ENCODE assay signal across 8 cellular contexts in the genomic region with DNA sequence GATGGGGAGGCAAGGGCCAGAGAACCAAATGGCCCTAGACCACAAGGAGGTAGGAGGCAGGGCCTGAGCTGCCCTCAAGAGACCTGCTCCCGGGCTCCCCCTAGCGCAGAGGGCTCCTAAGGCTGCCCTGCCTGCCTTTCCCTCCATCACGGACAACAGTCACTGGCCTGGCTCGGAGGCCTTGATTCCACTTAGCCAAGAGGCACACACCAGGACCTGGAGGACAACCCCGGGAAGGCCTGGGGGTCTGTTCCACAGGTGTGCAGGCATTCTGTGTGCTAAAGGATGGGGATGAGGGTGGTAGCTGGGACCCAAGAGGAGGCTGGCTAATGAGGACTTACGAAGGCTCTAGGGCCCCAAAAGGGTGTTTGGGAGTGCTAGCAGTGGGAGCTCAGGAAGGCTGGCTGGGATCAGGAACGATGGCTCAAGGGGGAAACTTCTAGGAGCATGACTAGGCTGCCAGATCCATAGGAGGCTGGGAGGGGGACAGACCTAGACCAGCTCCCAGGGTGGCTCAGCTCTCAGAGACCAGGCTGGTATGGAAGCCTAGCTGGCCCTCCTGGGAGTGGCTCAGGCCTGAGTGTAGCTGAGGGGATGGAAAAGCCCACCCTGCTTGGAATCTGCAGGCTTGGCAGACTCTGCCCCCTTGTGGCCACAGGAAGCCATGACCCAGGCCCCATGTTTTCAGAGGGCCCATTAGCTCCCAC. TPM values are rescaled to one million over a fixed set of nuclear protein-coding genes. Genes with fewer than 3 reads are reported as not detected.
A peak's percentile ranks its signal among the peaks of the same experiment; 100 is the strongest.
DNase-seq lines count a peak whose midpoint lies in the region; ATAC-seq and TF ChIP-seq lines count a peak whose summit lies in the region.

No MANE protein-coding gene starts in this region.

- H3K36me3 ChIP-seq in esophagus muscularis mucosa (peaks cover 0 to 12% (median 7%) of the 10 kb centered on the region in 4 donors), tibial nerve (peaks cover 0 to 21% (median 0%) of the 10 kb centered on the region in 3 donors)
- no peaks in the 10 kb centered on the region for H3K36me3 ChIP-seq in naive thymus-derived CD4-positive, alpha-beta T cell (ENCODE audit: control insufficient read depth in 2 of 3, insufficient read depth in 3 of 3, low read length in 3 of 3)

- intact Hi-C loops in esophagus muscularis mucosa (cut with DNase I) = loop anchor here (10.0 kb wide), 1 partner anchor 400 kb away; a partner anchor contains a TSS
- intact Hi-C loops in naive thymus-derived CD4-positive, alpha-beta T cell (cut with micrococcal nuclease) = loop anchor here (1.0 to 10.0 kb wide), 4 partner anchors 102 to 710 kb away; no protein-coding TSS in a partner anchor

- peak overlapping the region; percentile 93 for H3K27ac ChIP-seq in C4-2B
- H3K27ac ChIP-seq in esophagus muscularis mucosa (replicated peaks in 1 of 4) = peak overlapping the region; percentile 4 to 49 (median 32)
- no peak overlapping the region for H3K27ac ChIP-seq in naive thymus-derived CD4-positive, alpha-beta T cell (ENCODE audit: low read depth, low read length)
- H3K27ac ChIP-seq in tibial nerve = no peak overlapping the region

- H3K27me3 Mint-ChIP-seq in naive thymus-derived CD4-positive, alpha-beta T cell = peaks cover 21 to 29% (median 26%) of the 10 kb centered on the region in 5 donors

- ATAC-seq in HG03432 (IDR thresholded peaks at IDR 0.05; ENCODE audit: unreplicated experiment) (peak; percentile 42), HG03175 (IDR thresholded peaks at IDR 0.05; ENCODE audit: unreplicated experiment) (no peak)
- peak; percentile 82 for ATAC-seq in naive thymus-derived CD4-positive, alpha-beta T cell

- 47% methylated on average over 5 of the region's 7 CpGs for WGBS in esophagus muscularis mucosa
- 25 to 40% methylated on average over 7 of the region's 7 CpGs for WGBS in tibial nerve, 2 donors

- H3K27ac Mint-ChIP-seq in naive thymus-derived CD4-positive, alpha-beta T cell = no peak overlapping the region

- H3K9me3 ChIP-seq in esophagus muscularis mucosa (no peaks in the 10 kb centered on the region), tibial nerve (no peaks in the 10 kb centered on the region)
- no peaks in the 10 kb centered on the region for H3K9me3 ChIP-seq in naive thymus-derived CD4-positive, alpha-beta T cell (ENCODE audit: control insufficient read depth in 2 of 3, low read length in 3 of 3)

- H3K4me1 ChIP-seq in esophagus muscularis mucosa (peaks cover 20 to 44% (median 42%) of the 10 kb centered on the region in 4 donors), tibial nerve (peaks cover 0 to 36% (median 21%) of the 10 kb centered on the region in 4 donors)
- H3K4me1 ChIP-seq in naive thymus-derived CD4-positive, alpha-beta T cell (ENCODE audit: control insufficient read depth in 2 of 2, insufficient read depth in 2 of 2, low read length in 2 of 2) = peaks cover 0 to 9% of the 10 kb centered on the region in 2 donors

- H3K27me3 ChIP-seq in esophagus muscularis mucosa (peaks cover 0 to 18% (median 0%) of the 10 kb centered on the region in 4 donors), tibial nerve (peaks cover 0 to 25% of the 10 kb centered on the region in 2 donors)
- H3K27me3 ChIP-seq in naive thymus-derived CD4-positive, alpha-beta T cell (ENCODE audit: control insufficient read depth in 2 of 2, insufficient read depth in 2 of 2, low read length in 2 of 2) = peaks cover 9 to 19% of the 10 kb centered on the region in 2 donors

- peak overlapping the region in 6 of 10 donors; percentile 12 to 70 (median 46) for H3K4me3 Mint-ChIP-seq in naive thymus-derived CD4-positive, alpha-beta T cell

- H3K4me3 ChIP-seq in esophagus muscularis mucosa (peak overlapping the region in 3 of 4 donors; percentile 51 to 55 (median 55)), tibial nerve (peak overlapping the region in 1 of 4 donors; percentile 45)
- H3K4me3 ChIP-seq in naive thymus-derived CD4-positive, alpha-beta T cell (ENCODE audit: low read length) = no peak overlapping the region

- no peaks in the 10 kb centered on the region for H3K9me3 Mint-ChIP-seq in naive thymus-derived CD4-positive, alpha-beta T cell

- H3K36me3 Mint-ChIP-seq in naive thymus-derived CD4-positive, alpha-beta T cell = peaks cover 0 to 4% (median 0%) of the 10 kb centered on the region in 5 donors

- peaks cover 10 to 29% (median 14%) of the 10 kb centered on the region in 7 donors for H3K4me1 Mint-ChIP-seq in naive thymus-derived CD4-positive, alpha-beta T cell

- POLR2A ChIA-PET in naive thymus-derived CD4-positive, alpha-beta T cell (lab: Charles Lee) = interaction anchor here (0.6 to 1.6 kb wide), 2 partner anchors 11 to 35 kb away, joined by 3 to 5 read pairs; no protein-coding TSS in a partner anchor

- TF ChIP-seq EP300 in esophagus muscularis mucosa (IDR thresholded peaks at IDR 0.05) (no peak), tibial nerve (IDR thresholded peaks at IDR 0.05) (no peak)

- CTCF ChIA-PET in naive thymus-derived CD4-positive, alpha-beta T cell (lab: Charles Lee) = interaction anchor here (0.7 to 3.8 kb wide), 14 partner anchors 9 to 407 kb away, joined by 3 to 50 read pairs (median 4); a partner anchor contains a TSS

- TF ChIP-seq POLR2A in esophagus muscularis mucosa (IDR thresholded peaks at IDR 0.05; ENCODE audit: low read depth) = no peak
- TF ChIP-seq POLR2A in tibial nerve (IDR thresholded peaks at IDR 0.05) = no peak

- TF ChIP-seq CTCF in C4-2B (conservative IDR thresholded peaks at IDR 0.05) (peak; percentile 91), esophagus muscularis mucosa (IDR thresholded peaks at IDR 0.05) (peak; percentile 89 to 92 (median 90)), tibial nerve (IDR thresholded peaks at IDR 0.05) (peak; percentile 86 to 94 (median 87))

- DNase-seq in NCI-H82 treated with DMSO at 0.1 percent for 48 hours (lab: John Stamatoyannopoulos, UW; ENCODE audit: unreplicated experiment) = peak; percentile 69
- DNase-seq in activated CD8-positive, alpha-beta memory T cell treated with anti-CD3 and anti-CD28 coated beads, Interleukin-2, amount 50 U/mL, for 4 hours = peak; percentile 54
- no peak for DNase-seq in esophagus muscularis mucosa (ENCODE audit: extremely low spot score)
- peak in 6 of 9 donors; percentile 29 to 68 (median 44) for DNase-seq in naive thymus-derived CD4-positive, alpha-beta T cell
- peak in 1 of 2 donors; percentile 42 for DNase-seq in tibial nerve (ENCODE audit: low spot score in 2 of 2)

RNA-seq across cellular contexts. Expression of a gene that starts 0.8 kb away (rescaled TPM):
- total RNA-seq in esophagus muscularis mucosa (1 to 10 TPM in 1 of 4 donors, under 1 TPM in 2, not detected in 1; 0.39 to 1.1 (median 0.42) TPM), tibial nerve (1 to 10 TPM in 1 of 4 donors, under 1 TPM in 1, not detected in 2; 0.66 to 1.4 TPM)
- total RNA-seq in naive thymus-derived CD4-positive, alpha-beta T cell = 1 to 10 TPM in 1 of 5 experiments, under 1 TPM in 4; 0.51 to 2.2 (median 0.68) TPM
- polyA plus RNA-seq in naive thymus-derived CD4-positive, alpha-beta T cell = not detected

RNA-seq across cellular contexts. Expression of a gene that starts 12.3 kb away (rescaled TPM):
- total RNA-seq in esophagus muscularis mucosa (10 to 100 TPM; 24.5 to 39.9 (median 29.1) TPM), tibial nerve (10 to 100 TPM; 27.8 to 41.1 (median 31.2) TPM)
- 10 to 100 TPM; 10.1 to 32.3 (median 17.0) TPM for total RNA-seq in naive thymus-derived CD4-positive, alpha-beta T cell
- 10 to 100 TPM; 13.0 to 15.2 TPM for polyA plus RNA-seq in naive thymus-derived CD4-positive, alpha-beta T cell

RNA-seq across cellular contexts. Expression of a gene that starts 35.4 kb away (rescaled TPM):
- 10 to 100 TPM; 13.7 to 29.2 (median 19.2) TPM for total RNA-seq in esophagus muscularis mucosa
- total RNA-seq in naive thymus-derived CD4-positive, alpha-beta T cell = 10 to 100 TPM; 21.3 to 40.1 (median 29.4) TPM
- polyA plus RNA-seq in naive thymus-derived CD4-positive, alpha-beta T cell = 10 to 100 TPM; 29.4 to 40.9 TPM
- total RNA-seq in tibial nerve = 10 to 100 TPM; 25.7 to 41.7 (median 31.9) TPM

RNA-seq across cellular contexts. Expression of a gene that starts 40.3 kb away (rescaled TPM):
- total RNA-seq in esophagus muscularis mucosa (100 to 1,000 TPM in 1 of 4 donors, 10 to 100 TPM in 3; 68.1 to 122 (median 98.2) TPM), tibial nerve (100 to 1,000 TPM; 101 to 132 (median 113) TPM)
- 100 to 1,000 TPM in 2 of 5 experiments, 10 to 100 TPM in 3; 47.3 to 152 (median 69.3) TPM for total RNA-seq in naive thymus-derived CD4-positive, alpha-beta T cell
- 100 to 1,000 TPM; 147 to 166 TPM for polyA plus RNA-seq in naive thymus-derived CD4-positive, alpha-beta T cell

RNA-seq across cellular contexts. Expression of a gene that starts 44.6 kb away (rescaled TPM):
- total RNA-seq in esophagus muscularis mucosa (10 to 100 TPM; 45.3 to 94.5 (median 77.5) TPM), tibial nerve (10 to 100 TPM; 15.5 to 49.8 (median 21.1) TPM)
- total RNA-seq in naive thymus-derived CD4-positive, alpha-beta T cell = 10 to 100 TPM in 1 of 5 experiments, 1 to 10 TPM in 2, under 1 TPM in 2; 0.49 to 16.9 (median 1.6) TPM
- not detected for polyA plus RNA-seq in naive thymus-derived CD4-positive, alpha-beta T cell

Comparison
In these comparisons a context has a peak if more than half of its experiments do, and no peak if none do; other contexts are left out.
1. H3K27ac ChIP-seq: peak in C4-2B (single experiment) and esophagus muscularis mucosa (4 of 4); none in naive thymus-derived CD4-positive, alpha-beta T cell (single experiment) and tibial nerve (0 of 4).
2. Peak in every context shown above with its lines, with median percentiles within 50 percentile points of each other: CTCF ChIP-seq.